1 cellular context compared by ENCODE assay signal in genomic region chr2:37831081-37831780, GRCh38.
TF ChIP-seq lines count a peak whose summit lies in the region.

No MANE protein-coding gene starts in this region.

TF ChIP-seq in IMR-90, 13 proteins besides CTCF, POLR2A, EP300 and RAD21 (continued from another document):
- TF ChIP-seq MAFK (IDR thresholded peaks at IDR 0.05; ENCODE audit: low read depth, low read length): no peak
- TF ChIP-seq SMC3 (IDR thresholded peaks at IDR 0.05; ENCODE audit: low read depth, low read length): no peak
- no peak for TF ChIP-seq MXI1 (IDR thresholded peaks at IDR 0.05; ENCODE audit: borderline replicate concordance, low read depth, low read length)
- TF ChIP-seq CHD1 (IDR thresholded peaks at IDR 0.05; ENCODE audit: low read depth, low read length): no peak
- TF ChIP-seq BHLHE40 (IDR thresholded peaks at IDR 0.05; ENCODE audit: low read depth, low read length): no peak
- TF ChIP-seq RCOR1 (IDR thresholded peaks at IDR 0.05; ENCODE audit: insufficient replicate concordance, low read length): no peak
- no peak for TF ChIP-seq FOS (IDR thresholded peaks at IDR 0.05; ENCODE audit: low read depth, low read length)
- TF ChIP-seq, protein P1, sequence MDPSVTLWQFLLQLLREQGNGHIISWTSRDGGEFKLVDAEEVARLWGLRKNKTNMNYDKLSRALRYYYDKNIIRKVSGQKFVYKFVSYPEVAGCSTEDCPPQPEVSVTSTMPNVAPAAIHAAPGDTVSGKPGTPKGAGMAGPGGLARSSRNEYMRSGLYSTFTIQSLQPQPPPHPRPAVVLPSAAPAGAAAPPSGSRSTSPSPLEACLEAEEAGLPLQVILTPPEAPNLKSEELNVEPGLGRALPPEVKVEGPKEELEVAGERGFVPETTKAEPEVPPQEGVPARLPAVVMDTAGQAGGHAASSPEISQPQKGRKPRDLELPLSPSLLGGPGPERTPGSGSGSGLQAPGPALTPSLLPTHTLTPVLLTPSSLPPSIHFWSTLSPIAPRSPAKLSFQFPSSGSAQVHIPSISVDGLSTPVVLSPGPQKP (IDR thresholded peaks at IDR 0.05; ENCODE audit: borderline replicate concordance, low read depth, low read length): no peak
- no peak for TF ChIP-seq NFE2L2 (IDR thresholded peaks at IDR 0.05; ENCODE audit: low read depth, low read length)
- no peak for TF ChIP-seq USF2 (IDR thresholded peaks at IDR 0.05; ENCODE audit: low read depth, low read length)
TF ChIP-seq in IMR-90: peak in this region for 0.
